In the genomic region with DNA sequence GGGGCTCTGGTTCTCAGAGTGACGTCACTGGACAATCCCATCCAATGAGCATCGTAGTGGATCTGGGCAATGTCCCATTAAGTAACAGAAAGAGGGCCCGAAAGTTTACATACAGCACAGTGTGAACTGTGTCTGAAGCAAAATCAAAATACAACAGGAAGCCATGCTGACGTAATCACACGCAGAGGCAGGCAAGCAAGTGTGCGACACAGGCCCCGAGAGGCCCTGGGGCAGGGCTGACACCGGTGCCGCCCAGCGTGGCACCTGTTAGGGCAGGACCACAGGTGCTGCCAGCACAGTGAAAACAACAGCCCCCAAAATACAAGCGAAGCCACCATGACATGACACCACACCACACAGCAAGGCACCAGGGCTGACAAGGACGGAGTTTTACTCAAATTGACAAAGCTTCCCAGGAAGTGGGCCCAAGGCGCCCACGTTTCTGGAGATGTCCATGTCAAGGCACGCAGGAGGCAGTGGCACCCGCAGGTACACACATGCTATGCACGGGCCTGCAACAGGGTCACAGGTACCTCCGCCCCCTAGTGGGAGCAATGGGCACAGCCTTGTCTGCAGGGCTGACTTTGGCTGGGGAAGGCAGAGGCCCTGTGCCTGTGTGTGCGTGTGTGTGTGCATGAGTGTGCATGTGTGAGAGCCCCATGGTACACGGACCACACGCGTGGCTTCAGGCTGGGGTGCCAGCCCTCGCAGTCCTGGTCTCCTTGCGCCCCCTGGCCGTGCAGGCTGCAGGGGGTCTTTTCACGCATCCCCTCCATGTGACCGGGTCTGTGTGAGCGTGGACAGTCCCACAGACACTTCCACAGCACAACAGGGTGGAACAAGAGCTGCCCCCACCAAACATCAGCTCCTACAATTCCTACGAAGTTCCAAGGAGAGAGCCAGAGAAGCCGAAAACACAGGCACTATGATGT, we compare ENCODE assay signal across 9 cellular contexts. TPM values are rescaled to one million over a fixed set of nuclear protein-coding genes. Genes with fewer than 3 reads are reported as not detected.
DNase-seq lines count a peak whose midpoint lies in the region; ATAC-seq and TF ChIP-seq lines count a peak whose summit lies in the region.
"Had no signal": no experiment of that assay in that cellular context is flagged by ENCODE, and none has a peak within 500 bp of the region (broad histone marks: within the 10 kb centered on the region; RNA-seq: fewer than 3 reads in every experiment).

No MANE protein-coding gene starts in this region.

- no peaks in the 10 kb centered on the region for H3K9me3 ChIP-seq in BLaER1
- H3K9me3 ChIP-seq in NT2/D1 (ENCODE audit: insufficient read depth, low read length) = no peaks in the 10 kb centered on the region
- no peaks in the 10 kb centered on the region for H3K9me3 ChIP-seq in prostate gland

- peak overlapping the region; percentile 79 for H3K9ac ChIP-seq in BLaER1
- H3K9ac ChIP-seq in NT2/D1 (ENCODE audit: insufficient read length, low read depth) = peak overlapping the region; percentile 6

- peaks cover 71% of the 10 kb centered on the region for H4K20me1 ChIP-seq in BLaER1

- peak overlapping the region; percentile 65 for H3K4me3 ChIP-seq in BLaER1
- H3K4me3 ChIP-seq in NT2/D1 (ENCODE audit: insufficient read length, low read depth) = no peak overlapping the region
- H3K4me3 ChIP-seq in fibroblast of pulmonary artery (replicated peaks; ENCODE audit: low read depth, low read length) = no peak overlapping the region
- no peak overlapping the region for H3K4me3 ChIP-seq in prostate gland

- H3K27me3 ChIP-seq in BLaER1 (no peaks in the 10 kb centered on the region), NT2/D1 (ENCODE audit: insufficient read depth, insufficient read length) (no peaks in the 10 kb centered on the region), prostate gland (replicated peaks; ENCODE audit: insufficient read depth) (no peaks in the 10 kb centered on the region)

- TF ChIP-seq CTCF in fibroblast of pulmonary artery (IDR thresholded peaks at IDR 0.05; ENCODE audit: low read length, missing control alignments) (peak; percentile 91), prostate gland (IDR thresholded peaks at IDR 0.05) (peak; percentile 49 to 75 (median 59))

- peaks cover 39% of the 10 kb centered on the region for H3K36me3 ChIP-seq in BLaER1
- H3K36me3 ChIP-seq in NT2/D1 (ENCODE audit: insufficient read depth, insufficient read length, low read length) = peaks cover 63% of the 10 kb centered on the region
- peaks cover 0 to 6% of the 10 kb centered on the region in 2 donors for H3K36me3 ChIP-seq in prostate gland

- peak overlapping the region; percentile 94 for H3K4me2 ChIP-seq in BLaER1

- peak; percentile 74 for ATAC-seq in GM18868 (IDR thresholded peaks at IDR 0.05; ENCODE audit: unreplicated experiment)
- ATAC-seq in HG03097 (IDR thresholded peaks at IDR 0.05; ENCODE audit: low FRiP score, unreplicated experiment) = peak; percentile 48
- ATAC-seq in GM21526 (IDR thresholded peaks at IDR 0.05; ENCODE audit: low FRiP score, unreplicated experiment) = no peak

- DNase-seq in NT2/D1 (ENCODE audit: low read depth, low spot score) (peak; percentile 58), fibroblast of pulmonary artery (ENCODE audit: low read depth) (peak; percentile 53), prostate gland (ENCODE audit: low spot score) (peak; percentile 44)
- peak; percentile 75 for DNase-seq in activated T-cell treated with anti-CD3 and anti-CD28 coated beads, Interleukin-2, amount 50 U/mL, for 1 hour

- intact Hi-C loops in prostate gland (cut with DNase I) = no loop called here

- no peak for TF ChIP-seq POLR2A in prostate gland (IDR thresholded peaks at IDR 0.05)

- peak overlapping the region; percentile 90 for H3K27ac ChIP-seq in BLaER1
- no peak overlapping the region for H3K27ac ChIP-seq in prostate gland

- H3K4me1 ChIP-seq in BLaER1 (peaks cover 100% of the 10 kb centered on the region), NT2/D1 (ENCODE audit: insufficient read depth, insufficient read length) (peaks cover 13% of the 10 kb centered on the region), prostate gland (replicated peaks) (no peaks in the 10 kb centered on the region)

- WGBS in prostate gland = 64% methylated on average over 28 of the region's 30 CpGs

RNA-seq across cellular contexts. Expression of a gene that starts 19.6 kb away (rescaled TPM):
- total RNA-seq in prostate gland = 10 to 100 TPM in 1 of 2 donors, 1 to 10 TPM in 1; 4.3 to 12.2 TPM

RNA-seq across cellular contexts. Expression of a gene that starts 21.1 kb away (rescaled TPM):
- 1 to 10 TPM in 1 of 2 donors, not detected in 1; 1.3 TPM for total RNA-seq in prostate gland
- total RNA-seq: T-helper 1 cell treated with Interleukin-12 subunit alpha and Interleukin-12 subunit beta and Interleukin-4 antibody, amounts not matched to agents 30 ng/mL and 1 ng/mL, for 36 hours had no signal
